Comparison of ENCODE assay signal across 11 cellular contexts in the genomic region with DNA sequence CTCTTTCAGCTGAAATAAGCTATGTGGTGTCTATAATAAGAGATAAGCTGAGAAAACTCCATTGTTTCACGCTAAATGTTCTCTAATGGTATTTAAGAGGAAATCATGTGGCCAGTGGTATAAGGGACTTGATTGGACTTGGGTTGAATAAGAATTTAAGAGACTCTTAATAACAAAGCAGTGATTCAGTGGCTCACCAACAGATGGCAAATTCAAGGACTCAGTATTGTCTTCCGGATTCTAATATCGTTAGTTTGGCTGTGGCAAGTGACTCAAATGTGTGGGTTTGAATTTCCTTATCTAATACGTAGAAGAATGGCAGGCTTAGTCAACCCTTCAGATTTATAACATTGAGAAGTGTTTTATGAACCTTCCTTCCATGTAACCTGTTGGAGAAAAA. TPM values are rescaled to one million over a fixed set of nuclear protein-coding genes. Genes with fewer than 3 reads are reported as not detected.
DNase-seq lines count a peak whose midpoint lies in the region; ATAC-seq and TF ChIP-seq lines count a peak whose summit lies in the region.
"Had no signal": no experiment of that assay in that cellular context is flagged by ENCODE, and none has a peak within 500 bp of the region (broad histone marks: within the 10 kb centered on the region; RNA-seq: fewer than 3 reads in every experiment).

No MANE protein-coding gene starts in this region.

- POLR2A ChIA-PET in A673 (lab: Charles Lee; ENCODE audit: low non-redundant PET) (interaction anchor here (0.9 kb wide), 1 partner anchor 31 kb away, joined by 3 read pairs; no protein-coding TSS in a partner anchor), PC-9 (lab: Charles Lee; ENCODE audit: unreplicated experiment) (no interaction called here)

- peaks cover 7% of the 10 kb centered on the region; the same call in 1 of the 2 replicates for H3F3A ChIP-seq in PC-9 (ENCODE audit: insufficient read depth, low read depth)

- H3K27ac ChIP-seq in A673 (ENCODE audit: low read depth, low read length, poor library complexity, severe bottlenecking), result no peak overlapping the region
- H3K27ac ChIP-seq in adrenal gland, result peak overlapping the region in 2 of 5 donors; percentile 46 to 49
- H3K27ac ChIP-seq in upper lobe of right lung, result no peak overlapping the region
- H3K27ac ChIP-seq in PC-9, result no peak overlapping the region

- H3K9me2 ChIP-seq in PC-9 (ENCODE audit: insufficient read depth), result no peaks in the 10 kb centered on the region

- no peaks in the 10 kb centered on the region for H3K27me3 ChIP-seq in A673 (replicated peaks; ENCODE audit: insufficient read depth, low read depth, low read length, poor library complexity)
- no peaks in the 10 kb centered on the region for H3K27me3 ChIP-seq in adrenal gland
- no peaks in the 10 kb centered on the region for H3K27me3 ChIP-seq in upper lobe of right lung
- no peaks in the 10 kb centered on the region for H3K27me3 ChIP-seq in PC-9 (ENCODE audit: insufficient read depth, low read depth)

- CTCF ChIA-PET in A673 (lab: Charles Lee), result no interaction called here
- CTCF ChIA-PET in PC-9 (lab: Charles Lee), result interaction anchor here (0.6 kb wide), 1 partner anchor 159 kb away, joined by 3 read pairs; no protein-coding TSS in a partner anchor

- H3K36me3 ChIP-seq in A673 (ENCODE audit: insufficient read depth, low read length, poor library complexity, severe bottlenecking) (no peaks in the 10 kb centered on the region), adrenal gland (replicated peaks in 1 of 2) (no peaks in the 10 kb centered on the region), upper lobe of right lung (peaks cover 4% of the 10 kb centered on the region), PC-9 (ENCODE audit: low read depth) (peaks cover under 1% of the 10 kb centered on the region; the same call in 1 of the 2 replicates)

- intact Hi-C loops in A673 (cut with micrococcal nuclease; ENCODE audit: unreplicated experiment) (no loop called here), adrenal gland (cut with DNase I) (no loop called here), upper lobe of right lung (cut with DNase I) (no loop called here), PC-9 (cut with micrococcal nuclease; ENCODE audit: unreplicated experiment) (no loop called here)

- no peak overlapping the region for H3K4me3 ChIP-seq in A673 (ENCODE audit: low read depth, low read length, poor library complexity, severe bottlenecking)
- no peak overlapping the region for H3K4me3 ChIP-seq in adrenal gland
- H3K4me3 ChIP-seq in upper lobe of right lung, result no peak overlapping the region
- no peak overlapping the region for H3K4me3 ChIP-seq in PC-9

- 43 to 59% (median 53%) methylated on average over 4 of the region's 4 CpGs for WGBS in adrenal gland, 4 donors

- TF ChIP-seq CTCF in A673 (conservative IDR thresholded peaks at IDR 0.05; ENCODE audit: low read depth, low read length), result no peak
- peak in 5 of 6 experiments; percentile 19 to 44 (median 40) for TF ChIP-seq CTCF in adrenal gland (IDR thresholded peaks at IDR 0.05)
- TF ChIP-seq CTCF in upper lobe of right lung (IDR thresholded peaks at IDR 0.05), result no peak
- no peak for TF ChIP-seq CTCF in PC-9 (conservative IDR thresholded peaks at IDR 0.05)

- BruUV-seq in A673 (replicated peaks; lab: Mats Ljungman, UMichigan) (no TSS peak), PC-9 (replicated peaks; lab: Mats Ljungman, UMichigan) (no TSS peak)

- H3K4me1 ChIP-seq in A673 (ENCODE audit: insufficient read depth, low read length, poor library complexity, severe bottlenecking), result no peaks in the 10 kb centered on the region
- H3K4me1 ChIP-seq in adrenal gland (replicated peaks in 1 of 2), result peaks cover 0 to 12% of the 10 kb centered on the region in 2 donors
- H3K4me1 ChIP-seq in upper lobe of right lung, result no peaks in the 10 kb centered on the region
- H3K4me1 ChIP-seq in PC-9 (replicated peaks; ENCODE audit: insufficient read depth), result no peaks in the 10 kb centered on the region

- no peaks in the 10 kb centered on the region for H4K20me1 ChIP-seq in PC-9 (ENCODE audit: insufficient read depth)

- ATAC-seq in upper lobe of right lung, result no peak

- DNase-seq in A673 (ENCODE audit: low spot score) (peak; percentile 41), HT1080 (ENCODE audit: low read depth) (peak; percentile 95), adrenal gland (peak in 3 of 7 donors; percentile 37 to 52 (median 42)), glomerular endothelial cell (ENCODE audit: extremely low read depth, low read depth, low spot score) (peak; percentile 95), NCI-H526 treated with DMSO at 0.1 percent for 48 hours (lab: John Stamatoyannopoulos, UW) (no peak), upper lobe of right lung (no peak), GM19240 (ENCODE audit: insufficient read length, low spot score) (no peak), PC-9 (no peak)
- DNase-seq: activated CD8-positive, alpha-beta memory T cell treated with anti-CD3 and anti-CD28 coated beads, Interleukin-2, amount 50 U/mL, for 48 hours; DND-41; naive B cell had no signal

- H3K9me3 ChIP-seq in A673 (ENCODE audit: low read depth, low read length, poor library complexity, severe bottlenecking) (no peaks in the 10 kb centered on the region), adrenal gland (replicated peaks in 1 of 3) (no peaks in the 10 kb centered on the region), upper lobe of right lung (no peaks in the 10 kb centered on the region), PC-9 (ENCODE audit: insufficient read depth, low read depth) (no peaks in the 10 kb centered on the region)

- no peaks in the 10 kb centered on the region for H3K79me2 ChIP-seq in PC-9 (ENCODE audit: low read depth)

- TF ChIP-seq POLR2A in adrenal gland (IDR thresholded peaks at IDR 0.05), result no peak

- no peak overlapping the region for H2AFZ ChIP-seq in PC-9

- no peak overlapping the region for H3K4me2 ChIP-seq in PC-9

RNA-seq across cellular contexts. Expression of a gene that starts 49.1 kb away (rescaled TPM):
- 4.0 and 4.5 TPM in 2 replicates for total RNA-seq in A673 (2021)
- 4.7 and 5.2 TPM in 2 replicates for total RNA-seq in HT1080 (2014; rRNA removed; shearing (Covaris generic))
- 4.5 and 4.8 TPM in 2 replicates for polyA plus RNA-seq in HT1080 (2015; cell fraction: cytosol; rRNA removed)
- polyA plus RNA-seq in HT1080 (2015; cell fraction: nucleus; rRNA removed), result 6.8 and 7.4 TPM in 2 replicates
- 1 to 10 TPM in 7 of 8 donors, under 1 TPM in 1; 0.30 to 9.6 (median 2.3) TPM for total RNA-seq in adrenal gland
- polyA plus RNA-seq in adrenal gland, result 10 to 100 TPM in 2 of 3 donors, under 1 TPM in 1; 0.07 to 18.9 (median 18.1) TPM
- total RNA-seq in glomerular endothelial cell, result not detected in 2 replicates
- 0.90 TPM for total RNA-seq in upper lobe of right lung
- total RNA-seq in PC-9 (2021), result not detected in 2 replicates

Comparison
In these comparisons a context has a peak if more than half of its experiments do, and no peak if none do; other contexts are left out.
1. DNase-seq: peak in A673 (single experiment), HT1080 (single experiment) and glomerular endothelial cell (single experiment); none in NCI-H526 treated with DMSO at 0.1 percent for 48 hours (single experiment), upper lobe of right lung (single experiment), GM19240 (single experiment) and PC-9 (0 of 2).
2. CTCF ChIP-seq: peak in adrenal gland (5 of 6); none in A673 (single experiment), upper lobe of right lung (single experiment) and PC-9 (single experiment).